ENCODE assay signal across 20 cellular contexts in the genomic region with DNA sequence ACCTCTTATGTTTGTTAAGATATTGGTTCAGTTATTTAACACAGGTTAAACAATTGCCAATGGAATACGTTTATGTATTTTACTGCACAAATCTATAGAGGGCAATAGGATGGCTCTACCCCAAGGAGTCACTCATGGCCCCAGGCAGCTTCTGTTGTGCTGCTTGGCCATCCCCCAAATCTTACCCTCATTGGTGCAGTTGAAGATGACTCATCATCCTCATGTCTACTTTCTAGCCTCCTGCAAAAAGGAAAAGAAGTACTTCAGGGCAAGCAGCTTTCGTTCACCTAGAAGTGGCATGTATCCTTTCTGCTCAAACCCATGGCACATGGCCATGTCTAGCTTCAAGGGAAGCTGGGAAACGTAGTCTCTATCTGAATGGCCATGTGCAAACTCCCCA. TPM values are rescaled to one million over a fixed set of nuclear protein-coding genes. Genes with fewer than 3 reads are reported as not detected.
DNase-seq lines count a peak whose midpoint lies in the region; ATAC-seq lines count a peak whose summit lies in the region.
"Had no signal": no experiment of that assay in that cellular context is flagged by ENCODE, and none has a peak within 500 bp of the region (broad histone marks: within the 10 kb centered on the region; RNA-seq: fewer than 3 reads in every experiment).

No MANE protein-coding gene starts in this region.

- ATAC-seq in HG02798 (IDR thresholded peaks at IDR 0.05; ENCODE audit: poor library complexity, unreplicated experiment), result no peak
- ATAC-seq in activated CD4-positive, CD25-positive, alpha-beta regulatory T cell treated with anti-CD3 and anti-CD28 coated beads, Interleukin-2, amount 50 U/mL, for 24 hours, result no peak
- ATAC-seq: GM12878 had no signal

- DNase-seq in A172 (ENCODE audit: low spot score), result peak; percentile 16
- DNase-seq in EL, result peak; percentile 71
- peak; percentile 92 for DNase-seq in M059J (ENCODE audit: low read depth)
- DNase-seq in T1000 (lab: John Stamatoyannopoulos, UW), result peak; percentile 59
- no peak for DNase-seq in HT-29 (ENCODE audit: low spot score)
- DNase-seq in NCI-H2196 (lab: John Stamatoyannopoulos, UW; ENCODE audit: unreplicated experiment), result no peak
- DNase-seq: Caco-2, GDM1, GM23248, MV-4-11, NCI-H1417 treated with DMSO at 0.1 percent for 48 hours, NCI-H2029, NCI-H510A treated with DMSO at 0.1 percent for 48 hours, RPMI8226, SW 1271 had no signal

RNA-seq across cellular contexts. Expression of a gene that starts 14.2 kb away (rescaled TPM):
- total RNA-seq in A172 (2014; rRNA removed; shearing (Covaris generic)), result not detected in 2 replicates
- not detected in 2 replicates for total RNA-seq in M059J (2014; rRNA removed; shearing (Covaris generic))
- total RNA-seq in HT-29 (2014; rRNA removed; shearing (Covaris generic)), result not detected in 2 replicates
- total RNA-seq: Caco-2, GM12878, GM23248, LHCN-M2, SJCRH30 had no signal

Comparison
In these comparisons a context has a peak if more than half of its experiments do, and no peak if none do; other contexts are left out.
1. DNase-seq: peak in A172 (single experiment), EL (single experiment), M059J (single experiment) and T1000 (single experiment); none in HT-29 (single experiment) and NCI-H2196 (single experiment).